Comparison of ENCODE assay signal across 19 cellular contexts in the genomic region with DNA sequence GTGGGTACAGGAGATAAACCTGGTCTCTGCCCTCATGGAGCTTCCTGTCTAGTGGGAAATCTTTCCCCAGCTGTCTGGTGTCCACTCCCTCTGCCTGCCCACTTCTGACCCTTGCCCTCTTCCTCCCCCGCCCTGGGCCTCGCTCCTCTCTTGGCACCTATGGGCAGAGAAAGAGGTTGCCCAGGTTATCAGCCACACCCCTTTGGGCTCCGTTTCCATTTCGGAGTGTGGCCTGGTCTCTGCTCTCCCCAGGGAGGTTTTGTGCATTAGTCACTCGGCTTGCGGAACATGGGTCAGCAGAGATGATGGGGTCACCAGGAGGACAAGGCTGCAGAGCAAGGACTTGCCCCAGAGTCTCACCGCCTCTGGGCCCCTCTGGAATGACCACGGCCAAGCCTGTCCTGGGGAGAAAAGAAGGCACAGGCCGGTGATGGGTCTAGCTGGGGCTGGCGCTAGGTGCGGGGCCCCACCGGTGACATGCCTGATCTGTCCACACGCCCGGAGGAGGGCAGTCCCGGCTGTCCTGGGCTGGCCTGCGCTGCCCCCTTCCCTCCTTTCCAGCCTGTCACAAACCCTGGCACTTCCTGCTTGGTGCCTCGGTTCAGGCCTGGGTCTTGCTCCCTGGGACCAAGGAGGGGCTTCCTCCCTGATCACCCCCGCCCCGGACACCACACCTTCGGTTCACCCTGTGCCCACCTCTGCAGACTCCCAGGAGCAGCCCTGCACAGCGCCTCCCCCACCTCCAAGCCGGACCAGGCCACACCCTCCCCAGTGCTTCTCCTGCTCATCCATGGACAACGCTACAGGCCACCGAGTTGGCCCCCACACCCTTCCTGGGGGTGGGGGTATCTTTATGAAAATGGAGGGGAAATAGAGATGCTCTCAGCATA. TPM values are rescaled to one million over a fixed set of nuclear protein-coding genes. Genes with fewer than 3 reads are reported as not detected.
DNase-seq lines count a peak whose midpoint lies in the region; ATAC-seq and TF ChIP-seq lines count a peak whose summit lies in the region.
"Had no signal": no experiment of that assay in that cellular context is flagged by ENCODE, and none has a peak within 500 bp of the region (broad histone marks: within the 10 kb centered on the region; RNA-seq: fewer than 3 reads in every experiment).

No MANE protein-coding gene starts in this region.

- H3K4me3 ChIP-seq in PC-3 (ENCODE audit: low read length) = no peak overlapping the region
- H3K4me3 ChIP-seq in colonic mucosa = no peak overlapping the region
- H3K4me3 ChIP-seq in right lobe of liver = no peak overlapping the region
- H3K4me3 ChIP-seq in GM23338 = no peak overlapping the region
- H3K4me3 ChIP-seq: ascending aorta, gastroesophageal sphincter, GM12878, psoas muscle had no signal

- H3K4me1 ChIP-seq in PC-3 (ENCODE audit: insufficient read depth, low read length) (peaks cover 7% of the 10 kb centered on the region), colonic mucosa (no peaks in the 10 kb centered on the region), right lobe of liver (peaks cover 0 to 23% (median 6%) of the 10 kb centered on the region in 4 donors), GM23338 (ENCODE audit: insufficient read depth) (no peaks in the 10 kb centered on the region)
- H3K4me1 ChIP-seq: ascending aorta had no signal

- no peak for TF ChIP-seq POLR2A in right lobe of liver (IDR thresholded peaks at IDR 0.05)

- peaks cover 5% of the 10 kb centered on the region for H3K4me1 Mint-ChIP-seq in GM23338
- H3K4me1 Mint-ChIP-seq in activated CD4-positive, alpha-beta T cell treated with anti-CD3 and anti-CD28 coated beads, Interleukin-2, amount 10 ng/mL, durations not matched to agents 7 days and 5 days = peaks cover 8% of the 10 kb centered on the region

- H2AFZ ChIP-seq in PC-3 (ENCODE audit: low read length) (no peak overlapping the region), GM23338 (no peak overlapping the region)

- H3K4me2 ChIP-seq in PC-3 (ENCODE audit: low read length) (no peak overlapping the region), GM23338 (no peak overlapping the region)

- no peaks in the 10 kb centered on the region for H3K27me3 ChIP-seq in PC-3 (ENCODE audit: low read length)
- no peaks in the 10 kb centered on the region for H3K27me3 ChIP-seq in colonic mucosa
- H3K27me3 ChIP-seq in right lobe of liver = no peaks in the 10 kb centered on the region
- no peaks in the 10 kb centered on the region for H3K27me3 ChIP-seq in GM23338 (ENCODE audit: insufficient read depth)
- H3K27me3 ChIP-seq: ascending aorta had no signal

- no peaks in the 10 kb centered on the region for H3K79me2 ChIP-seq in PC-3 (ENCODE audit: low read length)
- H3K79me2 ChIP-seq in GM23338 (replicated peaks; ENCODE audit: insufficient read depth) = no peaks in the 10 kb centered on the region

- no peak for TF ChIP-seq CTCF in PC-3 (conservative IDR thresholded peaks at IDR 0.05; ENCODE audit: low read depth, low read length)
- no peak for TF ChIP-seq CTCF in colonic mucosa (IDR thresholded peaks at IDR 0.05)
- TF ChIP-seq CTCF in right lobe of liver (IDR thresholded peaks at IDR 0.05) = peak in 1 of 4 donors; percentile 3
- TF ChIP-seq CTCF in GM23338 (conservative IDR thresholded peaks at IDR 0.05; ENCODE audit: low read depth in 2 of 2) = no peak

- no TSS peak for BruUV-seq in PC-3 (replicated peaks; lab: Mats Ljungman, UMichigan)

- H3K9me3 ChIP-seq in PC-3 (ENCODE audit: low read length) (no peaks in the 10 kb centered on the region), colonic mucosa (no peaks in the 10 kb centered on the region), right lobe of liver (no peaks in the 10 kb centered on the region)
- H3K9me3 ChIP-seq: ascending aorta, gastroesophageal sphincter, psoas muscle had no signal

- H3K36me3 Mint-ChIP-seq in GM23338 (ENCODE audit: low read depth) = no peaks in the 10 kb centered on the region
- no peaks in the 10 kb centered on the region for H3K36me3 Mint-ChIP-seq in activated CD4-positive, alpha-beta T cell treated with anti-CD3 and anti-CD28 coated beads, Interleukin-2, amount 10 ng/mL, durations not matched to agents 7 days and 5 days (ENCODE audit: low read depth)

- no peak overlapping the region for H3K27ac Mint-ChIP-seq in GM23338
- H3K27ac Mint-ChIP-seq in activated CD4-positive, alpha-beta T cell treated with anti-CD3 and anti-CD28 coated beads, Interleukin-2, amount 10 ng/mL, durations not matched to agents 7 days and 5 days = no peak overlapping the region
- H3K27ac Mint-ChIP-seq: activated T-helper 1 cell treated with anti-CD3 and anti-CD28 coated beads, Interleukin-12 subunit alpha, Interleukin-12 subunit beta, Interleukin-2, Interleukin-4 antibody, amounts not matched to agents 30 ng/mL and 10 ng/mL and 1 ng/mL, durations not matched to agents 14 hours and 24 hours and 36 hours; B cell; type B pancreatic cell had no signal

- H4K20me1 ChIP-seq in PC-3 (ENCODE audit: low read length) (no peaks in the 10 kb centered on the region), GM23338 (replicated peaks; ENCODE audit: insufficient read depth) (no peaks in the 10 kb centered on the region)

- H3K4me3 Mint-ChIP-seq in GM23338 = no peak overlapping the region
- H3K4me3 Mint-ChIP-seq in activated CD4-positive, alpha-beta T cell treated with anti-CD3 and anti-CD28 coated beads, Interleukin-2, amount 10 ng/mL, durations not matched to agents 7 days and 5 days = no peak overlapping the region
- H3K4me3 Mint-ChIP-seq: activated T-helper 1 cell treated with anti-CD3 and anti-CD28 coated beads, Interleukin-12 subunit alpha, Interleukin-12 subunit beta, Interleukin-2, Interleukin-4 antibody, amounts not matched to agents 30 ng/mL and 10 ng/mL and 1 ng/mL, durations not matched to agents 14 hours and 24 hours and 36 hours; B cell; type B pancreatic cell had no signal

- no peaks in the 10 kb centered on the region for H3K36me3 ChIP-seq in PC-3 (ENCODE audit: low read depth, low read length)
- H3K36me3 ChIP-seq in colonic mucosa = no peaks in the 10 kb centered on the region
- H3K36me3 ChIP-seq in right lobe of liver = no peaks in the 10 kb centered on the region
- no peaks in the 10 kb centered on the region for H3K36me3 ChIP-seq in GM23338 (ENCODE audit: insufficient read depth)
- H3K36me3 ChIP-seq: ascending aorta, gastroesophageal sphincter had no signal

- H3K9ac ChIP-seq in PC-3 (ENCODE audit: low read length) (no peak overlapping the region), colonic mucosa (ENCODE audit: low read depth in 2 of 2, low read length in 2 of 2) (no peak overlapping the region)

- H3K27ac ChIP-seq in PC-3 (ENCODE audit: low read length) = no peak overlapping the region
- H3K27ac ChIP-seq in colonic mucosa = no peak overlapping the region
- peak overlapping the region in 1 of 3 donors; percentile 73 for H3K27ac ChIP-seq in right lobe of liver
- H3K27ac ChIP-seq in GM23338 (ENCODE audit: low read depth) = no peak overlapping the region
- H3K27ac ChIP-seq: ascending aorta, gastroesophageal sphincter, psoas muscle had no signal

- H3K9me2 ChIP-seq in PC-3 (replicated peaks; ENCODE audit: low read length) (no peaks in the 10 kb centered on the region), GM23338 (ENCODE audit: insufficient read depth) (no peaks in the 10 kb centered on the region)

- peak; percentile 26 for ATAC-seq in PC-3
- ATAC-seq in right lobe of liver = peak; percentile 74 to 85 (median 82)
- ATAC-seq in GM23338 = no peak
- ATAC-seq: gastroesophageal sphincter, GM12878, psoas muscle had no signal

- WGBS in right lobe of liver (ENCODE audit: insufficient coverage, low coverage, low lambda C conversion rate, missing lambda C conversion rate) = 36% methylated on average over 5 of the region's 24 CpGs

- H3K9me3 Mint-ChIP-seq in GM23338 = no peaks in the 10 kb centered on the region; the same call in 2 of the 3 replicates
- H3K9me3 Mint-ChIP-seq in activated CD4-positive, alpha-beta T cell treated with anti-CD3 and anti-CD28 coated beads, Interleukin-2, amount 10 ng/mL, durations not matched to agents 7 days and 5 days = no peaks in the 10 kb centered on the region
- H3K9me3 Mint-ChIP-seq: activated T-helper 1 cell treated with anti-CD3 and anti-CD28 coated beads, Interleukin-12 subunit alpha, Interleukin-12 subunit beta, Interleukin-2, Interleukin-4 antibody, amounts not matched to agents 30 ng/mL and 10 ng/mL and 1 ng/mL, durations not matched to agents 14 hours and 24 hours and 36 hours; type B pancreatic cell had no signal

- intact Hi-C loops in PC-3 (cut with micrococcal nuclease) = no loop called here
- intact Hi-C loops in colonic mucosa (cut with DNase I) = loop anchor here (5.0 kb wide), 1 partner anchor 45 kb away; no protein-coding TSS in a partner anchor
- intact Hi-C loops in right lobe of liver (cut with DNase I) = no loop called here

- peaks cover 6% of the 10 kb centered on the region for H3K27me3 Mint-ChIP-seq in GM23338 (ENCODE audit: insufficient read depth, low read depth, poor library complexity)
- no peaks in the 10 kb centered on the region for H3K27me3 Mint-ChIP-seq in activated CD4-positive, alpha-beta T cell treated with anti-CD3 and anti-CD28 coated beads, Interleukin-2, amount 10 ng/mL, durations not matched to agents 7 days and 5 days

- POLR2A ChIA-PET in PC-3 (lab: Charles Lee; ENCODE audit: unreplicated experiment) = no interaction called here
- POLR2A ChIA-PET in activated CD4-positive, alpha-beta T cell treated with anti-CD3 and anti-CD28 coated beads, Interleukin-2, amount 10 ng/mL, durations not matched to agents 7 days and 5 days (lab: Charles Lee) = no interaction called here

- in situ Hi-C loops in Caki2 (cut with HindIII; ENCODE audit: low pct_unique_long_range_greater_than_20kb, low sequenced_read_pairs) = no loop called here

- no peaks in the 10 kb centered on the region for H3F3A ChIP-seq in PC-3 (ENCODE audit: low read length, unreplicated experiment)
- no peaks in the 10 kb centered on the region for H3F3A ChIP-seq in GM23338 (replicated peaks; ENCODE audit: low read depth)

- DNase-seq in Caki2 (ENCODE audit: low read depth) (peak; percentile 78), PC-3 (peak; percentile 55), colonic mucosa (peak; percentile 52), right lobe of liver (peak; percentile 85 to 89 (median 87)), HPDE6-E6E7 (ENCODE audit: extremely low spot score) (no peak), GM23338 (ENCODE audit: low spot score) (no peak)
- DNase-seq in activated CD4-positive, alpha-beta T cell treated with anti-CD3 and anti-CD28 coated beads for 4 hours = no peak
- no peak for DNase-seq in activated CD4-positive, alpha-beta T cell treated with anti-CD3 and anti-CD28 coated beads, Interleukin-2, amount 10 ng/mL, durations not matched to agents 7 days and 5 days
- DNase-seq: DND-41, NCI-H187, NCI-H69, T1000 had no signal

- CTCF ChIA-PET in PC-3 (lab: Charles Lee) = no interaction called here
- CTCF ChIA-PET in activated CD4-positive, alpha-beta T cell treated with anti-CD3 and anti-CD28 coated beads, Interleukin-2, amount 10 ng/mL, durations not matched to agents 7 days and 5 days (lab: Charles Lee) = no interaction called here

RNA-seq across cellular contexts. Expression of a gene that starts 35.6 kb away (rescaled TPM):
- 0.06 and 0.20 TPM in 2 replicates for total RNA-seq in Caki2 (2014; rRNA removed; shearing (Covaris generic); ENCODE audit: low replicate concordance)
- total RNA-seq in PC-3 (2014; rRNA removed) (not detected in 2 replicates), colonic mucosa (100 to 1,000 TPM; 150 to 203 TPM), right lobe of liver (under 1 TPM in 2 of 6 experiments, not detected in 4; 0.07 to 0.20 TPM)
- 1.3 and 1.6 TPM in 2 replicates for total RNA-seq in GM23338 (2014; rRNA removed; shearing (Covaris generic))
- 0.80 and 1.3 TPM in 2 replicates for polyA plus RNA-seq in GM23338 (2016; fragmentation: Nextera tagmentation; extraction: Ambion mirVana)
- under 1 TPM; under 0.01 to 0.15 TPM for total RNA-seq in activated CD4-positive, alpha-beta T cell treated with anti-CD3 and anti-CD28 coated beads, Interleukin-2, amount 10 ng/mL, durations not matched to agents 7 days and 5 days
- total RNA-seq: ascending aorta had no signal

Comparison
In these comparisons a context has a peak if more than half of its experiments do, and no peak if none do; other contexts are left out.
1. DNase-seq: peak in Caki2 (single experiment), PC-3 (single experiment), colonic mucosa (single experiment) and right lobe of liver (3 of 3); none in activated CD4-positive, alpha-beta T cell treated with anti-CD3 and anti-CD28 coated beads for 4 hours (0 of 2), HPDE6-E6E7 (single experiment), GM23338 (single experiment) and activated CD4-positive, alpha-beta T cell treated with anti-CD3 and anti-CD28 coated beads, Interleukin-2, amount 10 ng/mL, durations not matched to agents 7 days and 5 days (single experiment).
2. RNA of a gene that starts 35.6 kb away (total RNA-seq): 150 to 203 TPM in colonic mucosa; 1.3 to 1.6 TPM in GM23338, 0.06 to 0.20 TPM in Caki2, under 0.01 to 0.15 TPM in activated CD4-positive, alpha-beta T cell treated with anti-CD3 and anti-CD28 coated beads, Interleukin-2, amount 10 ng/mL, durations not matched to agents 7 days and 5 days, 0.07 to 0.20 TPM in right lobe of liver and not detected in PC-3; every median in the first group is over 10 times any median in the second.